In the genomic region with DNA sequence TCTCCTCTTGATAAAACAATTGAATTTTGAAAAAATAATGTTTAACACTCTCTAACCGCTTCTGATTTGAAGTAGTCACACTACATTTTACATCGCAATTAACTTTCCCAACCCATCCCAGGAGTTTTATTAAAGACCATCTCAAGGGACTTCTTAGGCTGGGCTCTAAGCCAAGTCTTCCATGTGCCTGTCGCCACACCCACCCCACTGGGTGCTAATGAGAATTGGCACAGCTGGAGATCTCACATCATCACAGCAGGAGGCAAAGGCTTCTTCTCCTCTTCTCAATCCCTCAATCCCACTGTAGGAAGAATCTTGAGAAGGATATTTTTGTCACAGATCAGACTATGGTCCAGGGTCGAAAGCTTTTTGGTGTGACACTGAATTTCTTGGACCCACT, we compare ENCODE assay signal across 20 cellular contexts.
DNase-seq lines count a peak whose midpoint lies in the region; ATAC-seq and TF ChIP-seq lines count a peak whose summit lies in the region.
"Had no signal": no experiment of that assay in that cellular context is flagged by ENCODE, and none has a peak within 500 bp of the region (broad histone marks: within the 10 kb centered on the region; RNA-seq: fewer than 3 reads in every experiment).

No MANE protein-coding gene starts in this region.

- ATAC-seq in left ventricle myocardium superior (no peak), GM21381 (IDR thresholded peaks at IDR 0.05; ENCODE audit: unreplicated experiment) (no peak)
- ATAC-seq: body of pancreas had no signal

- H3K4me1 ChIP-seq in left ventricle myocardium inferior, result no peaks in the 10 kb centered on the region
- no peaks in the 10 kb centered on the region for H3K4me1 ChIP-seq in adrenal gland (replicated peaks in 1 of 2)
- H3K4me1 ChIP-seq: body of pancreas had no signal

- TF ChIP-seq CTCF in left ventricle myocardium inferior (IDR thresholded peaks at IDR 0.05; ENCODE audit: borderline replicate concordance) (no peak), adrenal gland (IDR thresholded peaks at IDR 0.05) (no peak), GM13976 (IDR thresholded peaks at IDR 0.05; ENCODE audit: borderline replicate concordance, control extremely low read depth, extremely low read depth, insufficient read depth, missing control alignments) (no peak)

- no peaks in the 10 kb centered on the region for H3K36me3 ChIP-seq in left ventricle myocardium inferior
- no peaks in the 10 kb centered on the region for H3K36me3 ChIP-seq in adrenal gland (replicated peaks in 1 of 2)

- DNase-seq in left ventricle myocardium inferior (no peak), left ventricle myocardium superior (no peak), NCI-H146 (lab: John Stamatoyannopoulos, UW) (peak; percentile 50), NCI-H345 treated with DMSO at 0.1 percent for 48 hours (lab: John Stamatoyannopoulos, UW; ENCODE audit: unreplicated experiment) (peak; percentile 87), adrenal gland (no peak), GM13976 (ENCODE audit: low spot score) (no peak), iPS-NIHi11 (ENCODE audit: low spot score) (no peak)
- DNase-seq: activated B cell treated with CpG ODN at 0.5 μM for 24 hours; activated CD4-positive, alpha-beta T cell treated with anti-CD3 and anti-CD28 coated beads, Interleukin-2, amount 50 U/mL, for 4 hours; activated CD8-positive, alpha-beta memory T cell treated with anti-CD3 and anti-CD28 coated beads, Interleukin-2, amount 50 U/mL, for 48 hours; activated effector memory CD4-positive, alpha-beta T cell treated with anti-CD3 and anti-CD28 coated beads, Interleukin-2, amount 50 U/mL, for 16 hours; body of pancreas; effector CD4-positive, alpha-beta T cell; GF-D8; KBM-7; nucleus accumbens; substantia nigra; T1000 had no signal

- H3K9me3 ChIP-seq in left ventricle myocardium inferior (replicated peaks) (no peaks in the 10 kb centered on the region), adrenal gland (replicated peaks in 1 of 3) (no peaks in the 10 kb centered on the region)
- H3K9me3 ChIP-seq: body of pancreas had no signal

- H3K27me3 ChIP-seq in left ventricle myocardium inferior (ENCODE audit: low read depth) (no peaks in the 10 kb centered on the region), adrenal gland (no peaks in the 10 kb centered on the region)
- H3K27me3 ChIP-seq: body of pancreas had no signal

- intact Hi-C loops in left ventricle myocardium inferior (cut with micrococcal nuclease) (no loop called here), left ventricle myocardium superior (cut with micrococcal nuclease) (no loop called here), adrenal gland (cut with DNase I) (no loop called here)

- 76 to 88% (median 82%) methylated on average over 4 of the region's 4 CpGs for WGBS in adrenal gland, 4 donors

- in situ Hi-C loops in GM13976 (cut with MboI; ENCODE audit: low sequenced_read_pairs, unreplicated experiment), result no loop called here

- TF ChIP-seq POLR2A in adrenal gland (IDR thresholded peaks at IDR 0.05), result no peak

- H3K27ac ChIP-seq in left ventricle myocardium inferior (replicated peaks) (peak overlapping the region; percentile 21), adrenal gland (no peak overlapping the region)
- H3K27ac ChIP-seq: body of pancreas, C4-2B had no signal

- H3K4me3 ChIP-seq in left ventricle myocardium inferior, result no peak overlapping the region
- H3K4me3 ChIP-seq in adrenal gland, result no peak overlapping the region
- H3K4me3 ChIP-seq: body of pancreas had no signal

Comparison
In these comparisons a context has a peak if more than half of its experiments do, and no peak if none do; other contexts are left out.
1. DNase-seq: peak in NCI-H146 (single experiment) and NCI-H345 treated with DMSO at 0.1 percent for 48 hours (single experiment); none in left ventricle myocardium inferior (single experiment), left ventricle myocardium superior (single experiment), adrenal gland (0 of 7), GM13976 (single experiment) and iPS-NIHi11 (single experiment).